ENCODE assay signal across 9 cellular contexts in genomic region chr3:69761896-69762789, GRCh38. TPM values are rescaled to one million over a fixed set of nuclear protein-coding genes. Genes with fewer than 3 reads are reported as not detected.
A peak's percentile ranks its signal among the peaks of the same experiment; 100 is the strongest.
DNase-seq lines count a peak whose midpoint lies in the region; ATAC-seq, FAIRE-seq and TF ChIP-seq lines count a peak whose summit lies in the region.
"Had no signal": no experiment of that assay in that cellular context is flagged by ENCODE, and none has a peak within 500 bp of the region (broad histone marks: within the 10 kb centered on the region; RNA-seq: fewer than 3 reads in every experiment).

No MANE protein-coding gene starts in this region.

- FAIRE-seq in endothelial cell of umbilical vein (lab: Jason Lieb, UNC) = no peak

- no peak for TF ChIP-seq POLR2A in endothelial cell of umbilical vein (IDR thresholded peaks at IDR 0.05; ENCODE audit: low read depth, low read length)

- H2AFZ ChIP-seq in endothelial cell of umbilical vein (ENCODE audit: low read depth, low read length) = no peak overlapping the region
- no peak overlapping the region for H2AFZ ChIP-seq in neuronal stem cell (ENCODE audit: low read length)

- H3K9ac ChIP-seq in endothelial cell of umbilical vein (replicated peaks; ENCODE audit: extremely low read depth, insufficient read depth, low read length) = no peak overlapping the region
- H3K9ac ChIP-seq in neuronal stem cell (ENCODE audit: low read depth, low read length, poor library complexity) = no peak overlapping the region

- BruUV-seq in endothelial cell of umbilical vein (replicated peaks; lab: Mats Ljungman, UMichigan) = no TSS peak

- H3K23ac ChIP-seq in neuronal stem cell (ENCODE audit: low read depth, low read length, poor library complexity) = no peak overlapping the region

- no peaks in the 10 kb centered on the region for H3K9me3 ChIP-seq in endothelial cell of umbilical vein (replicated peaks; ENCODE audit: control insufficient read depth, insufficient read depth, low read length)
- no peaks in the 10 kb centered on the region for H3K9me3 ChIP-seq in neuronal stem cell (replicated peaks in 1 of 2; ENCODE audit: control insufficient read depth in 2 of 2, insufficient read depth in 1 of 2, low read depth in 1 of 2, low read length in 2 of 2)

- no peak overlapping the region for H3K14ac ChIP-seq in neuronal stem cell (ENCODE audit: low read length)

- H3K79me2 ChIP-seq in endothelial cell of umbilical vein (ENCODE audit: control insufficient read depth, insufficient read depth, low read length) = no peaks in the 10 kb centered on the region

- H3K4me2 ChIP-seq in endothelial cell of umbilical vein (ENCODE audit: insufficient read depth, low read length) (no peak overlapping the region), neuronal stem cell (ENCODE audit: insufficient read depth, low read length, poor library complexity, severe bottlenecking) (no peak overlapping the region)

- ATAC-seq in GM18909 (IDR thresholded peaks at IDR 0.05; ENCODE audit: poor library complexity, unreplicated experiment) (peak; percentile 74), HG03558 (IDR thresholded peaks at IDR 0.05; ENCODE audit: extremely low read depth, unreplicated experiment) (peak; percentile 44), GM19467 (IDR thresholded peaks at IDR 0.05; ENCODE audit: unreplicated experiment) (no peak), HG03135 (IDR thresholded peaks at IDR 0.05; ENCODE audit: unreplicated experiment) (no peak)

- dilution Hi-C loops in endothelial cell of umbilical vein (cut with MboI; ENCODE audit: extremely low pct_ligation_motif_present, low sequenced_read_pairs) = no loop called here

- no peak overlapping the region for H2BK12ac ChIP-seq in neuronal stem cell (ENCODE audit: low read length)

- no peak for TF ChIP-seq CTCF in endothelial cell of umbilical vein (IDR thresholded peaks at IDR 0.05; ENCODE audit: extremely low read depth in 1 of 2, insufficient read depth in 1 of 2, low read depth in 1 of 2, low read length in 2 of 2)

- H3K27me3 ChIP-seq in endothelial cell of umbilical vein (ENCODE audit: control insufficient read depth in 2 of 2, insufficient read depth in 2 of 2, low read length in 2 of 2) = no peaks in the 10 kb centered on the region
- H3K27me3 ChIP-seq in neuronal stem cell (ENCODE audit: control insufficient read depth in 3 of 3, insufficient read depth in 3 of 3, low read depth in 1 of 3, low read length in 3 of 3) = no peaks in the 10 kb centered on the region

- intact Hi-C loops in endothelial cell of umbilical vein (cut with micrococcal nuclease) = no loop called here

- POLR2A ChIA-PET in endothelial cell of umbilical vein (lab: Charles Lee) = no interaction called here

- H2AK5ac ChIP-seq in neuronal stem cell (ENCODE audit: low read depth, low read length) = no peak overlapping the region

- H3K4ac ChIP-seq in neuronal stem cell (ENCODE audit: low read length) = no peak overlapping the region

- no peaks in the 10 kb centered on the region for H3K79me1 ChIP-seq in neuronal stem cell (ENCODE audit: low read depth, low read length)

- no peak overlapping the region for H2BK15ac ChIP-seq in neuronal stem cell (ENCODE audit: low read length)

- no peak for DNase-seq in endothelial cell of umbilical vein (ENCODE audit: low read depth, low spot score)
- peak; percentile 61 for DNase-seq in stromal cell of bone marrow (ENCODE audit: low read depth)
- no peak for DNase-seq in neuronal stem cell (ENCODE audit: low spot score)
- DNase-seq in NCI-H1436 treated with DMSO at 0.1 percent for 48 hours (lab: John Stamatoyannopoulos, UW) = no peak
- DNase-seq: stimulated activated CD4-positive, alpha-beta T cell treated with anti-CD3 and anti-CD28 coated beads, Interleukin-12 subunit alpha, Interleukin-12 subunit beta, amount 100 ng/mL, for 4 hours had no signal

- no peak overlapping the region for H4K8ac ChIP-seq in neuronal stem cell (ENCODE audit: low read depth, low read length)

- H3K18ac ChIP-seq in neuronal stem cell (ENCODE audit: low read length) = no peak overlapping the region

- CTCF ChIA-PET in endothelial cell of umbilical vein (lab: Charles Lee) = interaction anchor here (1.6 kb wide), 1 partner anchor 71 kb away, joined by 4 read pairs; no protein-coding TSS in a partner anchor

- H2BK120ac ChIP-seq in neuronal stem cell (ENCODE audit: low read depth, low read length) = no peak overlapping the region

- H3K4me3 ChIP-seq in endothelial cell of umbilical vein (replicated peaks in 1 of 3; ENCODE audit: insufficient read depth in 1 of 3, low read depth in 1 of 3, low read length in 3 of 3) (no peak overlapping the region), neuronal stem cell (ENCODE audit: low read length in 2 of 2) (no peak overlapping the region)

- no CpG with 5 or more reads among the region's 2 CpGs for WGBS in neuronal stem cell (ENCODE audit: extremely low coverage in 2 of 2, insufficient read length in 2 of 2, insufficient replicate concordance in 1 of 2), 2 donors

- H3K36me3 ChIP-seq in endothelial cell of umbilical vein (ENCODE audit: control insufficient read depth in 2 of 2, extremely low read depth in 1 of 2, insufficient read depth in 2 of 2, low read length in 2 of 2) (no peaks in the 10 kb centered on the region), neuronal stem cell (replicated peaks in 1 of 2; ENCODE audit: control insufficient read depth in 2 of 2, insufficient read depth in 2 of 2, low read length in 2 of 2) (no peaks in the 10 kb centered on the region)

- no peaks in the 10 kb centered on the region for H3K9me1 ChIP-seq in endothelial cell of umbilical vein (replicated peaks; ENCODE audit: control insufficient read depth, extremely low read depth, insufficient read depth, low read length)

- H4K91ac ChIP-seq in neuronal stem cell (ENCODE audit: low read depth, low read length, poor library complexity) = no peak overlapping the region

- H4K20me1 ChIP-seq in endothelial cell of umbilical vein (replicated peaks; ENCODE audit: control insufficient read depth, extremely low read depth, insufficient read depth, low read length) = no peaks in the 10 kb centered on the region

- H3K4me1 ChIP-seq in endothelial cell of umbilical vein (ENCODE audit: control insufficient read depth, extremely low read depth, insufficient read depth, low read length) (peaks cover 25% of the 10 kb centered on the region), neuronal stem cell (ENCODE audit: control insufficient read depth in 2 of 2, insufficient read depth in 1 of 2, low read depth in 1 of 2, low read length in 2 of 2) (peaks cover 0 to 1% of the 10 kb centered on the region in 2 donors)

- H2BK5ac ChIP-seq in neuronal stem cell (ENCODE audit: low read length) = no peak overlapping the region

- H3K27ac ChIP-seq in endothelial cell of umbilical vein (ENCODE audit: insufficient read depth, low read depth, low read length) (no peak overlapping the region), neuronal stem cell (replicated peaks; ENCODE audit: low read length) (no peak overlapping the region)

TF ChIP-seq in endothelial cell of umbilical vein, 7 proteins besides CTCF, POLR2A, EP300 and RAD21:
- TF ChIP-seq GATA2 (IDR thresholded peaks at IDR 0.05; ENCODE audit: insufficient read depth, insufficient read length, low read depth, low read length) (peak; percentile 41), JUN (IDR thresholded peaks at IDR 0.05; ENCODE audit: borderline replicate concordance, insufficient read depth, insufficient read length, low read depth) (no peak)

RNA-seq across cellular contexts. Expression of gene MITF, which starts 22.9 kb away (rescaled TPM):
- total RNA-seq in endothelial cell of umbilical vein = 2.5 and 3.9 TPM in 2 replicates
- 1.6 TPM in 2 replicates for polyA plus RNA-seq in endothelial cell of umbilical vein
- 1.9 and 2.0 TPM in 2 replicates for polyA plus RNA-seq in endothelial cell of umbilical vein (2011; cell fraction: cytosol; rRNA removed)
- 1.9 and 2.6 TPM in 2 replicates for polyA plus RNA-seq in endothelial cell of umbilical vein (2011; cell fraction: nucleus; rRNA removed)
- polyA plus RNA-seq in endothelial cell of umbilical vein (2012) = 1.1 and 2.3 TPM in 2 replicates
- polyA minus RNA-seq in endothelial cell of umbilical vein = 4.6 and 4.9 TPM in 2 replicates
- 25.6 TPM for polyA minus RNA-seq in endothelial cell of umbilical vein (2011; cell fraction: cytosol; rRNA and poly(A)+ RNA removed)
- polyA minus RNA-seq in endothelial cell of umbilical vein (2011; cell fraction: nucleus; rRNA and poly(A)+ RNA removed) = 9.6 and 10.1 TPM in 2 replicates
- 0.57 TPM for polyA plus RNA-seq in neuronal stem cell (2013, experiment 1 of 2)
- 0.64 TPM for polyA plus RNA-seq in neuronal stem cell (2013, experiment 2 of 2)

Comparison
In these comparisons a context has a peak if more than half of its experiments do, and no peak if none do; other contexts are left out.
1. ATAC-seq: peak in GM18909 (single experiment) and HG03558 (single experiment); none in GM19467 (single experiment) and HG03135 (single experiment).